Comparison of ENCODE assay signal across 26 cellular contexts in genomic region chr3:4665197-4665596, GRCh38.
"Had no signal": no experiment of that assay in that cellular context is flagged by ENCODE, and none has a peak within 500 bp of the region (broad histone marks: within the 10 kb centered on the region; RNA-seq: fewer than 3 reads in every experiment).

No MANE protein-coding gene starts in this region.

- H3K27me3 ChIP-seq: breast epithelium, dorsolateral prefrontal cortex, gastrocnemius medialis, hepatocyte, neural progenitor cell, spleen, testis, vagina had no signal

- H3K27ac ChIP-seq: breast epithelium, dorsolateral prefrontal cortex, gastrocnemius medialis, hepatocyte, left ventricle myocardium inferior, neural progenitor cell, parathyroid adenoma, spleen, testis, vagina had no signal

- H3K9ac ChIP-seq: neural progenitor cell, parathyroid adenoma had no signal

- H3K36me3 ChIP-seq: breast epithelium, gastrocnemius medialis, neural progenitor cell had no signal

- H3K4me3 ChIP-seq: breast epithelium, dorsolateral prefrontal cortex, gastrocnemius medialis, hepatocyte, left ventricle myocardium inferior, neural progenitor cell, spleen, testis, vagina had no signal

- DNase-seq: activated B cell treated with CpG ODN at 0.5 μM for 24 hours; activated CD4-positive, alpha-beta T cell treated with anti-CD3 and anti-CD28 coated beads for 36 hours; activated CD4-positive, alpha-beta T cell treated with anti-CD3 and anti-CD28 coated beads, Interleukin-2, amount 50 U/mL, for 48 hours; activated CD8-positive, alpha-beta memory T cell treated with anti-CD3 and anti-CD28 coated beads for 24 hours; activated effector memory CD4-positive, alpha-beta T cell treated with Interleukin-2 at 50 U/mL for 16 hours; activated naive CD4-positive, alpha-beta T cell treated with Interleukin-2 at 50 U/mL for 16 hours; aorta; dorsolateral prefrontal cortex; effector memory CD4-positive, alpha-beta T cell; gastrocnemius medialis; glutamatergic neuron; islet precursor cell; left ventricle myocardium inferior; naive thymus-derived CD8-positive, alpha-beta T cell; occipital lobe; right cardiac atrium; spleen; stimulated activated naive CD8-positive, alpha-beta T cell treated with anti-CD3 and anti-CD28 coated beads, Interleukin-15, Interleukin-2, amounts not matched to agents 100 U/mL and 50 U/mL, for 24 hours; T-helper 1 cell; testis had no signal

- H2AFZ ChIP-seq: hepatocyte, neural progenitor cell, parathyroid adenoma had no signal

- H3K4me1 ChIP-seq: breast epithelium, neural progenitor cell, parathyroid adenoma, spleen, testis, vagina had no signal

- H3K9me3 ChIP-seq: breast epithelium, gastrocnemius medialis, left ventricle myocardium inferior, spleen, testis, vagina had no signal

- ATAC-seq: activated CD4-positive, alpha-beta T cell treated with anti-CD3 and anti-CD28 coated beads for 36 hours; naive thymus-derived CD8-positive, alpha-beta T cell; right cardiac atrium; stimulated activated naive CD8-positive, alpha-beta T cell treated with anti-CD3 and anti-CD28 coated beads, Interleukin-15, Interleukin-2, amounts not matched to agents 100 U/mL and 50 U/mL, for 24 hours had no signal

- FAIRE-seq: colon had no signal

- H3K4me2 ChIP-seq: hepatocyte, neural progenitor cell had no signal
